Comparison of ENCODE assay signal across 8 cellular contexts in genomic region chr10:34637419-34637911, GRCh38.
DNase-seq lines count a peak whose midpoint lies in the region; ATAC-seq and TF ChIP-seq lines count a peak whose summit lies in the region.

No MANE protein-coding gene starts in this region.

- TF ChIP-seq CTCF in RWPE1 (conservative IDR thresholded peaks at IDR 0.05; ENCODE audit: low read depth): peak; percentile 97

- H3K36me3 Mint-ChIP-seq in activated naive CD4-positive, alpha-beta T cell treated with anti-CD3 and anti-CD28 coated beads for 36 hours (ENCODE audit: low read depth): no peaks in the 10 kb centered on the region

- CTCF ChIA-PET in RWPE1 (lab: Yijun Ruan, JAX): interaction anchor here (0.6 to 1.8 kb wide), 11 partner anchors 14 to 1408 kb away, joined by 3 to 7 read pairs (median 3); no protein-coding TSS in a partner anchor
- CTCF ChIA-PET in activated naive CD4-positive, alpha-beta T cell treated with anti-CD3 and anti-CD28 coated beads for 36 hours (lab: Charles Lee): interaction anchor here (0.9 to 2.3 kb wide), 11 partner anchors 9 to 1444 kb away, joined by 3 to 8 read pairs (median 3); no protein-coding TSS in a partner anchor

- H3K4me1 Mint-ChIP-seq in activated naive CD4-positive, alpha-beta T cell treated with anti-CD3 and anti-CD28 coated beads for 36 hours (ENCODE audit: low read depth): peaks cover 8% of the 10 kb centered on the region

- no peaks in the 10 kb centered on the region for H3K27me3 Mint-ChIP-seq in activated naive CD4-positive, alpha-beta T cell treated with anti-CD3 and anti-CD28 coated beads for 36 hours (ENCODE audit: low read depth)

- intact Hi-C loops in activated naive CD4-positive, alpha-beta T cell treated with anti-CD3 and anti-CD28 coated beads for 36 hours (cut with micrococcal nuclease): loop anchor here (1.0 to 10.0 kb wide), 3 partner anchors 243 to 1840 kb away; no protein-coding TSS in a partner anchor
- intact Hi-C loops in left cardiac atrium (cut with DNase I): loop anchor here in 1 of 2 donors (5.0 kb wide), 3 partner anchors 100 to 1445 kb away; partner anchors contain the start of gene NRP1
- intact Hi-C loops in sciatic nerve (cut with DNase I): loop anchor here (10.0 kb wide), 1 partner anchor 1303 kb away; the partner anchor contains the start of gene NRP1

- H3K4me3 Mint-ChIP-seq in activated naive CD4-positive, alpha-beta T cell treated with anti-CD3 and anti-CD28 coated beads for 36 hours: no peak overlapping the region

- H3K9me3 Mint-ChIP-seq in activated naive CD4-positive, alpha-beta T cell treated with anti-CD3 and anti-CD28 coated beads for 36 hours: no peaks in the 10 kb centered on the region

- ATAC-seq in GM21447 (IDR thresholded peaks at IDR 0.05; ENCODE audit: unreplicated experiment): peak; percentile 68
- peak; percentile 59 to 63 for ATAC-seq in left cardiac atrium
- peak; percentile 62 for ATAC-seq in sciatic nerve

- H3K27ac Mint-ChIP-seq in activated naive CD4-positive, alpha-beta T cell treated with anti-CD3 and anti-CD28 coated beads for 36 hours: no peak overlapping the region

- POLR2A ChIA-PET in RWPE1 (lab: Yijun Ruan, JAX; ENCODE audit: low non-redundant PET): no interaction called here

- DNase-seq in ELF-1 (ENCODE audit: low read depth, low spot score) (peak; percentile 82), HT1080 (ENCODE audit: low read depth) (peak; percentile 60), RWPE1 (ENCODE audit: low spot score) (peak; percentile 22), left cardiac atrium (peak; percentile 67), sciatic nerve (ENCODE audit: low spot score) (peak; percentile 81), epidermal melanocyte (ENCODE audit: insufficient read length, low spot score) (no peak)
- peak; percentile 78 for DNase-seq in activated naive CD4-positive, alpha-beta T cell treated with anti-CD3 and anti-CD28 coated beads for 36 hours

- no peak overlapping the region for H3K27ac ChIP-seq in RWPE1
